Comparison of ENCODE assay signal across 23 cellular contexts in genomic region chr3:108067768-108068167, GRCh38. TPM values are rescaled to one million over a fixed set of nuclear protein-coding genes. Genes with fewer than 3 reads are reported as not detected.
DNase-seq lines count a peak whose midpoint lies in the region; ATAC-seq and TF ChIP-seq lines count a peak whose summit lies in the region.
"Had no signal": no experiment of that assay in that cellular context is flagged by ENCODE, and none has a peak within 500 bp of the region (broad histone marks: within the 10 kb centered on the region; RNA-seq: fewer than 3 reads in every experiment).

No MANE protein-coding gene starts in this region.

- POLR2A ChIA-PET in activated CD8-positive, alpha-beta T cell treated with anti-CD3 and anti-CD28 coated beads, Interleukin-2, amount 10 ng/mL, durations not matched to agents 7 days and 5 days (lab: Charles Lee) = no interaction called here

- H3K27me3 Mint-ChIP-seq in activated T-cell treated with anti-CD3 and anti-CD28 coated beads, Interleukin-2, amount 50 U/mL, for 24 hours = no peaks in the 10 kb centered on the region
- no peaks in the 10 kb centered on the region for H3K27me3 Mint-ChIP-seq in activated T-cell treated with anti-CD3 and anti-CD28 coated beads, Interleukin-2, amount 50 U/mL, for 4 hours (ENCODE audit: low read depth)
- no peaks in the 10 kb centered on the region for H3K27me3 Mint-ChIP-seq in activated CD8-positive, alpha-beta T cell treated with anti-CD3 and anti-CD28 coated beads, Interleukin-2, amount 10 ng/mL, durations not matched to agents 7 days and 5 days (ENCODE audit: low read depth)
- H3K27me3 Mint-ChIP-seq in immature natural killer cell (ENCODE audit: low read depth in 3 of 3) (peaks cover 0 to 1% (median 0%) of the 10 kb centered on the region in 3 donors), glutamatergic neuron (ENCODE audit: unreplicated experiment) (no peaks in the 10 kb centered on the region)
- H3K27me3 Mint-ChIP-seq: activated CD4-positive, alpha-beta T cell treated with anti-CD3 and anti-CD28 coated beads, Interleukin-2, amount 10 ng/mL, durations not matched to agents 7 days and 5 days had no signal

- peaks cover 3% of the 10 kb centered on the region for H3K36me3 ChIP-seq in thoracic aorta
- H3K36me3 ChIP-seq: uterus had no signal

- H3K9me3 ChIP-seq in thoracic aorta = no peaks in the 10 kb centered on the region
- H3K9me3 ChIP-seq: mucosa of descending colon, uterus had no signal

- CTCF ChIA-PET in activated CD8-positive, alpha-beta T cell treated with anti-CD3 and anti-CD28 coated beads, Interleukin-2, amount 10 ng/mL, durations not matched to agents 7 days and 5 days (lab: Charles Lee) = interaction anchor here (0.9 to 1.1 kb wide), 3 partner anchors 8 to 140 kb away, joined by 3 read pairs; no protein-coding TSS in a partner anchor

- no peak for DNase-seq in activated T-cell treated with anti-CD3 and anti-CD28 coated beads, Interleukin-2, amount 50 U/mL, for 24 hours
- DNase-seq in activated T-cell treated with anti-CD3 and anti-CD28 coated beads, Interleukin-2, amount 50 U/mL, for 4 hours = no peak
- no peak for DNase-seq in activated CD8-positive, alpha-beta T cell treated with anti-CD3 and anti-CD28 coated beads, Interleukin-2, amount 10 ng/mL, durations not matched to agents 7 days and 5 days
- DNase-seq in immature natural killer cell (no peak), thoracic aorta (ENCODE audit: low spot score) (no peak), OCI-M1 (lab: John Stamatoyannopoulos, UW) (no peak), glutamatergic neuron (no peak), AG08396 (ENCODE audit: low spot score) (no peak)
- DNase-seq: activated CD4-positive, alpha-beta T cell treated with anti-CD3 and anti-CD28 coated beads, Interleukin-2, amount 10 ng/mL, durations not matched to agents 7 days and 5 days; activated naive CD4-positive, alpha-beta T cell treated with anti-CD3 and anti-CD28 coated beads, Interleukin-2, amount 50 U/mL, for 16 hours; cortex of kidney; head of caudate nucleus; mucosa of descending colon; NCI-H187 treated with DMSO at 0.1 percent for 48 hours; NCI-H226; NCI-H82; PC-3; SHP77 treated with DMSO at 0.1 percent for 48 hours; stimulated activated CD4-positive, alpha-beta T cell treated with anti-CD3 and anti-CD28 coated beads, Interleukin-2, amount 100 ng/mL, for 48 hours; substantia nigra; uterus had no signal

- H3K36me3 Mint-ChIP-seq in activated T-cell treated with anti-CD3 and anti-CD28 coated beads, Interleukin-2, amount 50 U/mL, for 24 hours (ENCODE audit: low read depth) = peaks cover 89% of the 10 kb centered on the region
- H3K36me3 Mint-ChIP-seq in activated T-cell treated with anti-CD3 and anti-CD28 coated beads, Interleukin-2, amount 50 U/mL, for 4 hours (ENCODE audit: insufficient read depth) = peaks cover 58% of the 10 kb centered on the region
- peaks cover 68% of the 10 kb centered on the region for H3K36me3 Mint-ChIP-seq in activated CD8-positive, alpha-beta T cell treated with anti-CD3 and anti-CD28 coated beads, Interleukin-2, amount 10 ng/mL, durations not matched to agents 7 days and 5 days (ENCODE audit: low read depth)
- H3K36me3 Mint-ChIP-seq in immature natural killer cell (peaks cover 18 to 33% (median 24%) of the 10 kb centered on the region in 3 donors), glutamatergic neuron (ENCODE audit: unreplicated experiment) (no peaks in the 10 kb centered on the region)

- peaks cover 9 to 44% of the 10 kb centered on the region in 2 donors for H3K4me1 ChIP-seq in thoracic aorta (ENCODE audit: control insufficient read depth in 1 of 2, low read depth in 2 of 2)
- H3K4me1 ChIP-seq: uterus had no signal

- TF ChIP-seq CTCF in thoracic aorta (IDR thresholded peaks at IDR 0.05) (no peak), glutamatergic neuron (IDR thresholded peaks at IDR 0.05; ENCODE audit: partially characterized antibody, unreplicated experiment) (no peak)

- no peaks in the 10 kb centered on the region for H3K27me3 ChIP-seq in thoracic aorta (replicated peaks; ENCODE audit: insufficient read depth)
- H3K27me3 ChIP-seq: uterus had no signal

- ATAC-seq in activated T-cell treated with anti-CD3 and anti-CD28 coated beads, Interleukin-2, amount 50 U/mL, for 4 hours = no peak
- no peak for ATAC-seq in activated CD8-positive, alpha-beta T cell treated with anti-CD3 and anti-CD28 coated beads, Interleukin-2, amount 10 ng/mL, durations not matched to agents 7 days and 5 days
- ATAC-seq in thoracic aorta (ENCODE audit: insufficient number of reproducible peaks, low FRiP score, low read depth) = no peak
- ATAC-seq: K562, mucosa of descending colon, PC-3 had no signal

- no peak overlapping the region for H3K4me3 ChIP-seq in thoracic aorta
- H3K4me3 ChIP-seq: K562, mucosa of descending colon, smooth muscle cell, uterus had no signal

- H3K9me3 Mint-ChIP-seq in activated T-cell treated with anti-CD3 and anti-CD28 coated beads, Interleukin-2, amount 50 U/mL, for 24 hours = no peaks in the 10 kb centered on the region
- H3K9me3 Mint-ChIP-seq in activated T-cell treated with anti-CD3 and anti-CD28 coated beads, Interleukin-2, amount 50 U/mL, for 4 hours = no peaks in the 10 kb centered on the region
- no peaks in the 10 kb centered on the region for H3K9me3 Mint-ChIP-seq in activated CD8-positive, alpha-beta T cell treated with anti-CD3 and anti-CD28 coated beads, Interleukin-2, amount 10 ng/mL, durations not matched to agents 7 days and 5 days (ENCODE audit: insufficient read depth)
- H3K9me3 Mint-ChIP-seq in immature natural killer cell (no peaks in the 10 kb centered on the region), glutamatergic neuron (ENCODE audit: unreplicated experiment) (no peaks in the 10 kb centered on the region)

- no peak overlapping the region for H3K4me3 Mint-ChIP-seq in activated T-cell treated with anti-CD3 and anti-CD28 coated beads, Interleukin-2, amount 50 U/mL, for 24 hours
- H3K4me3 Mint-ChIP-seq in activated T-cell treated with anti-CD3 and anti-CD28 coated beads, Interleukin-2, amount 50 U/mL, for 4 hours = no peak overlapping the region
- H3K4me3 Mint-ChIP-seq in activated CD8-positive, alpha-beta T cell treated with anti-CD3 and anti-CD28 coated beads, Interleukin-2, amount 10 ng/mL, durations not matched to agents 7 days and 5 days = no peak overlapping the region
- H3K4me3 Mint-ChIP-seq in immature natural killer cell (peak overlapping the region in 2 of 5 donors; percentile 12 to 32), glutamatergic neuron (ENCODE audit: unreplicated experiment) (no peak overlapping the region)
- H3K4me3 Mint-ChIP-seq: activated CD4-positive, alpha-beta T cell treated with anti-CD3 and anti-CD28 coated beads, Interleukin-2, amount 10 ng/mL, durations not matched to agents 7 days and 5 days had no signal

- H3K27ac Mint-ChIP-seq in activated T-cell treated with anti-CD3 and anti-CD28 coated beads, Interleukin-2, amount 50 U/mL, for 24 hours = peak overlapping the region; percentile 73
- H3K27ac Mint-ChIP-seq in activated CD8-positive, alpha-beta T cell treated with anti-CD3 and anti-CD28 coated beads, Interleukin-2, amount 10 ng/mL, durations not matched to agents 7 days and 5 days = peak overlapping the region; percentile 10
- H3K27ac Mint-ChIP-seq in immature natural killer cell = peak overlapping the region; percentile 41 to 83 (median 74)
- H3K27ac Mint-ChIP-seq in glutamatergic neuron (ENCODE audit: unreplicated experiment) = no peak overlapping the region
- H3K27ac Mint-ChIP-seq: activated CD4-positive, alpha-beta T cell treated with anti-CD3 and anti-CD28 coated beads, Interleukin-2, amount 10 ng/mL, durations not matched to agents 7 days and 5 days had no signal

- H3K4me1 Mint-ChIP-seq in activated T-cell treated with anti-CD3 and anti-CD28 coated beads, Interleukin-2, amount 50 U/mL, for 24 hours (ENCODE audit: low read depth) = peaks cover 88% of the 10 kb centered on the region
- H3K4me1 Mint-ChIP-seq in activated T-cell treated with anti-CD3 and anti-CD28 coated beads, Interleukin-2, amount 50 U/mL, for 4 hours (ENCODE audit: low read depth) = peaks cover 79% of the 10 kb centered on the region
- peaks cover 58% of the 10 kb centered on the region for H3K4me1 Mint-ChIP-seq in activated CD8-positive, alpha-beta T cell treated with anti-CD3 and anti-CD28 coated beads, Interleukin-2, amount 10 ng/mL, durations not matched to agents 7 days and 5 days (ENCODE audit: low read depth)
- H3K4me1 Mint-ChIP-seq in immature natural killer cell = peaks cover 84 to 99% of the 10 kb centered on the region in 2 donors
- H3K4me1 Mint-ChIP-seq in glutamatergic neuron (ENCODE audit: low read depth, unreplicated experiment) = peaks cover 1% of the 10 kb centered on the region

- peak overlapping the region; percentile 10 to 23 for H3K27ac ChIP-seq in thoracic aorta
- H3K27ac ChIP-seq: uterus had no signal

RNA-seq across cellular contexts. Expression of gene CD47, which starts 23.1 kb away (rescaled TPM):
- 100 to 1,000 TPM; 112 to 126 (median 115) TPM for total RNA-seq in activated T-cell treated with anti-CD3 and anti-CD28 coated beads, Interleukin-2, amount 50 U/mL, for 4 hours
- 100 to 1,000 TPM; 136 to 137 TPM for total RNA-seq in activated CD8-positive, alpha-beta T cell treated with anti-CD3 and anti-CD28 coated beads, Interleukin-2, amount 10 ng/mL, durations not matched to agents 7 days and 5 days
- polyA plus RNA-seq in immature natural killer cell = 100 to 1,000 TPM; 291 to 313 (median 291) TPM
- total RNA-seq in thoracic aorta (10 to 100 TPM; 70.1 to 80.4 TPM), glutamatergic neuron (ENCODE audit: unreplicated experiment) (507 TPM)
